In the genomic region with DNA sequence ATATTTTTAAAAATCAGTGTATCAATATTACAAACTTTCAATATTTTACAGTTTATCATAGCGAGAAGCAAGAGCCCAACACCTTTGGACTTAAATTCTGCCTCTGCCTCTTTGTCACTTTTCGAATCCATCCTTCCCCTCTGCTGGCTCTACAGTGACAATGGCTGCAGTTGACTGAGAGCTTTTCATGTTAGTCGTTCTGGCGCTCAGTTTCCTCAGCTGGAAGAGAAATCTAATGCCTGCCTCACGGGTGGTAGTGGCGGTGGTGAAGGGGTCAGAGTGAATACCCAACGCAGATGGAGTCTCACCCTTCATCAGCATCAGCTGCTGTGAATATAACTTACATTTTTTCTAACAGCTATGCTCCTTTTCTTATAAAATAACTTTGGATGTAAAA, we compare ENCODE assay signal across 1 cellular context.
TF ChIP-seq lines count a peak whose summit lies in the region.

No MANE protein-coding gene starts in this region.

TF ChIP-seq in WTC11, 78 proteins besides CTCF, POLR2A, EP300 and RAD21 (continued from another document):
- TF ChIP-seq, protein P1, sequence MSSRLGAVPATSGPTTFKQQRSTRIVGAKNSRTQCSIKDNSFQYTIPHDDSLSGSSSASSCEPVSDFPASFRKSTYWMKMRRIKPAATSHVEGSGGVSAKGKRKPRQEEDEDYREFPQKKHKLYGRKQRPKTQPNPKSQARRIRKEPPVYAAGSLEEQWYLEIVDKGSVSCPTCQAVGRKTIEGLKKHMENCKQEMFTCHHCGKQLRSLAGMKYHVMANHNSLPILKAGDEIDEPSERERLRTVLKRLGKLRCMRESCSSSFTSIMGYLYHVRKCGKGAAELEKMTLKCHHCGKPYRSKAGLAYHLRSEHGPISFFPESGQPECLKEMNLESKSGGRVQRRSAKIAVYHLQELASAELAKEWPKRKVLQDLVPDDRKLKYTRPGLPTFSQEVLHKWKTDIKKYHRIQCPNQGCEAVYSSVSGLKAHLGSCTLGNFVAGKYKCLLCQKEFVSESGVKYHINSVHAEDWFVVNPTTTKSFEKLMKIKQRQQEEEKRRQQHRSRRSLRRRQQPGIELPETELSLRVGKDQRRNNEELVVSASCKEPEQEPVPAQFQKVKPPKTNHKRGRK (CRISPR knock-in tag; IDR thresholded peaks at IDR 0.05; ENCODE audit: borderline replicate concordance), result no peak
- TF ChIP-seq, protein P2, sequence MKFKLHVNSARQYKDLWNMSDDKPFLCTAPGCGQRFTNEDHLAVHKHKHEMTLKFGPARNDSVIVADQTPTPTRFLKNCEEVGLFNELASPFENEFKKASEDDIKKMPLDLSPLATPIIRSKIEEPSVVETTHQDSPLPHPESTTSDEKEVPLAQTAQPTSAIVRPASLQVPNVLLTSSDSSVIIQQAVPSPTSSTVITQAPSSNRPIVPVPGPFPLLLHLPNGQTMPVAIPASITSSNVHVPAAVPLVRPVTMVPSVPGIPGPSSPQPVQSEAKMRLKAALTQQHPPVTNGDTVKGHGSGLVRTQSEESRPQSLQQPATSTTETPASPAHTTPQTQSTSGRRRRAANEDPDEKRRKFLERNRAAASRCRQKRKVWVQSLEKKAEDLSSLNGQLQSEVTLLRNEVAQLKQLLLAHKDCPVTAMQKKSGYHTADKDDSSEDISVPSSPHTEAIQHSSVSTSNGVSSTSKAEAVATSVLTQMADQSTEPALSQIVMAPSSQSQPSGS (CRISPR knock-in tag; IDR thresholded peaks at IDR 0.05; ENCODE audit: borderline replicate concordance, low read depth), result no peak
- TF ChIP-seq, protein P3, sequence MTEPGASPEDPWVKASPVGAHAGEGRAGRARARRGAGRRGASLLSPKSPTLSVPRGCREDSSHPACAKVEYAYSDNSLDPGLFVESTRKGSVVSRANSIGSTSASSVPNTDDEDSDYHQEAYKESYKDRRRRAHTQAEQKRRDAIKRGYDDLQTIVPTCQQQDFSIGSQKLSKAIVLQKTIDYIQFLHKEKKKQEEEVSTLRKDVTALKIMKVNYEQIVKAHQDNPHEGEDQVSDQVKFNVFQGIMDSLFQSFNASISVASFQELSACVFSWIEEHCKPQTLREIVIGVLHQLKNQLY (CRISPR knock-in tag; IDR thresholded peaks at IDR 0.05), result no peak
- TF ChIP-seq, protein P4, sequence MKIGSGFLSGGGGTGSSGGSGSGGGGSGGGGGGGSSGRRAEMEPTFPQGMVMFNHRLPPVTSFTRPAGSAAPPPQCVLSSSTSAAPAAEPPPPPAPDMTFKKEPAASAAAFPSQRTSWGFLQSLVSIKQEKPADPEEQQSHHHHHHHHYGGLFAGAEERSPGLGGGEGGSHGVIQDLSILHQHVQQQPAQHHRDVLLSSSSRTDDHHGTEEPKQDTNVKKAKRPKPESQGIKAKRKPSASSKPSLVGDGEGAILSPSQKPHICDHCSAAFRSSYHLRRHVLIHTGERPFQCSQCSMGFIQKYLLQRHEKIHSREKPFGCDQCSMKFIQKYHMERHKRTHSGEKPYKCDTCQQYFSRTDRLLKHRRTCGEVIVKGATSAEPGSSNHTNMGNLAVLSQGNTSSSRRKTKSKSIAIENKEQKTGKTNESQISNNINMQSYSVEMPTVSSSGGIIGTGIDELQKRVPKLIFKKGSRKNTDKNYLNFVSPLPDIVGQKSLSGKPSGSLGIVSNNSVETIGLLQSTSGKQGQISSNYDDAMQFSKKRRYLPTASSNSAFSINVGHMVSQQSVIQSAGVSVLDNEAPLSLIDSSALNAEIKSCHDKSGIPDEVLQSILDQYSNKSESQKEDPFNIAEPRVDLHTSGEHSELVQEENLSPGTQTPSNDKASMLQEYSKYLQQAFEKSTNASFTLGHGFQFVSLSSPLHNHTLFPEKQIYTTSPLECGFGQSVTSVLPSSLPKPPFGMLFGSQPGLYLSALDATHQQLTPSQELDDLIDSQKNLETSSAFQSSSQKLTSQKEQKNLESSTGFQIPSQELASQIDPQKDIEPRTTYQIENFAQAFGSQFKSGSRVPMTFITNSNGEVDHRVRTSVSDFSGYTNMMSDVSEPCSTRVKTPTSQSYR (CRISPR knock-in tag; IDR thresholded peaks at IDR 0.05), result no peak
- TF ChIP-seq, protein P5, sequence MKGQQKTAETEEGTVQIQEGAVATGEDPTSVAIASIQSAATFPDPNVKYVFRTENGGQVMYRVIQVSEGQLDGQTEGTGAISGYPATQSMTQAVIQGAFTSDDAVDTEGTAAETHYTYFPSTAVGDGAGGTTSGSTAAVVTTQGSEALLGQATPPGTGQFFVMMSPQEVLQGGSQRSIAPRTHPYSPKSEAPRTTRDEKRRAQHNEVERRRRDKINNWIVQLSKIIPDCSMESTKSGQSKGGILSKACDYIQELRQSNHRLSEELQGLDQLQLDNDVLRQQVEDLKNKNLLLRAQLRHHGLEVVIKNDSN (CRISPR knock-in tag; IDR thresholded peaks at IDR 0.05), result no peak
- TF ChIP-seq JUN (CRISPR knock-in tag; IDR thresholded peaks at IDR 0.05) (no peak), MYBL2 (CRISPR knock-in tag; IDR thresholded peaks at IDR 0.05) (no peak), NFATC4 (CRISPR knock-in tag; IDR thresholded peaks at IDR 0.05) (no peak)
- TF ChIP-seq, protein P6, sequence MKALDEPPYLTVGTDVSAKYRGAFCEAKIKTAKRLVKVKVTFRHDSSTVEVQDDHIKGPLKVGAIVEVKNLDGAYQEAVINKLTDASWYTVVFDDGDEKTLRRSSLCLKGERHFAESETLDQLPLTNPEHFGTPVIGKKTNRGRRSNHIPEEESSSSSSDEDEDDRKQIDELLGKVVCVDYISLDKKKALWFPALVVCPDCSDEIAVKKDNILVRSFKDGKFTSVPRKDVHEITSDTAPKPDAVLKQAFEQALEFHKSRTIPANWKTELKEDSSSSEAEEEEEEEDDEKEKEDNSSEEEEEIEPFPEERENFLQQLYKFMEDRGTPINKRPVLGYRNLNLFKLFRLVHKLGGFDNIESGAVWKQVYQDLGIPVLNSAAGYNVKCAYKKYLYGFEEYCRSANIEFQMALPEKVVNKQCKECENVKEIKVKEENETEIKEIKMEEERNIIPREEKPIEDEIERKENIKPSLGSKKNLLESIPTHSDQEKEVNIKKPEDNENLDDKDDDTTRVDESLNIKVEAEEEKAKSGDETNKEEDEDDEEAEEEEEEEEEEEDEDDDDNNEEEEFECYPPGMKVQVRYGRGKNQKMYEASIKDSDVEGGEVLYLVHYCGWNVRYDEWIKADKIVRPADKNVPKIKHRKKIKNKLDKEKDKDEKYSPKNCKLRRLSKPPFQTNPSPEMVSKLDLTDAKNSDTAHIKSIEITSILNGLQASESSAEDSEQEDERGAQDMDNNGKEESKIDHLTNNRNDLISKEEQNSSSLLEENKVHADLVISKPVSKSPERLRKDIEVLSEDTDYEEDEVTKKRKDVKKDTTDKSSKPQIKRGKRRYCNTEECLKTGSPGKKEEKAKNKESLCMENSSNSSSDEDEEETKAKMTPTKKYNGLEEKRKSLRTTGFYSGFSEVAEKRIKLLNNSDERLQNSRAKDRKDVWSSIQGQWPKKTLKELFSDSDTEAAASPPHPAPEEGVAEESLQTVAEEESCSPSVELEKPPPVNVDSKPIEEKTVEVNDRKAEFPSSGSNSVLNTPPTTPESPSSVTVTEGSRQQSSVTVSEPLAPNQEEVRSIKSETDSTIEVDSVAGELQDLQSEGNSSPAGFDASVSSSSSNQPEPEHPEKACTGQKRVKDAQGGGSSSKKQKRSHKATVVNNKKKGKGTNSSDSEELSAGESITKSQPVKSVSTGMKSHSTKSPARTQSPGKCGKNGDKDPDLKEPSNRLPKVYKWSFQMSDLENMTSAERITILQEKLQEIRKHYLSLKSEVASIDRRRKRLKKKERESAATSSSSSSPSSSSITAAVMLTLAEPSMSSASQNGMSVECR (CRISPR knock-in tag; IDR thresholded peaks at IDR 0.05; ENCODE audit: borderline replicate concordance), result no peak
- TF ChIP-seq, protein P7, sequence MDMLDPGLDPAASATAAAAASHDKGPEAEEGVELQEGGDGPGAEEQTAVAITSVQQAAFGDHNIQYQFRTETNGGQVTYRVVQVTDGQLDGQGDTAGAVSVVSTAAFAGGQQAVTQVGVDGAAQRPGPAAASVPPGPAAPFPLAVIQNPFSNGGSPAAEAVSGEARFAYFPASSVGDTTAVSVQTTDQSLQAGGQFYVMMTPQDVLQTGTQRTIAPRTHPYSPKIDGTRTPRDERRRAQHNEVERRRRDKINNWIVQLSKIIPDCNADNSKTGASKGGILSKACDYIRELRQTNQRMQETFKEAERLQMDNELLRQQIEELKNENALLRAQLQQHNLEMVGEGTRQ (CRISPR knock-in tag; IDR thresholded peaks at IDR 0.05), result no peak
- TF ChIP-seq, protein P8, sequence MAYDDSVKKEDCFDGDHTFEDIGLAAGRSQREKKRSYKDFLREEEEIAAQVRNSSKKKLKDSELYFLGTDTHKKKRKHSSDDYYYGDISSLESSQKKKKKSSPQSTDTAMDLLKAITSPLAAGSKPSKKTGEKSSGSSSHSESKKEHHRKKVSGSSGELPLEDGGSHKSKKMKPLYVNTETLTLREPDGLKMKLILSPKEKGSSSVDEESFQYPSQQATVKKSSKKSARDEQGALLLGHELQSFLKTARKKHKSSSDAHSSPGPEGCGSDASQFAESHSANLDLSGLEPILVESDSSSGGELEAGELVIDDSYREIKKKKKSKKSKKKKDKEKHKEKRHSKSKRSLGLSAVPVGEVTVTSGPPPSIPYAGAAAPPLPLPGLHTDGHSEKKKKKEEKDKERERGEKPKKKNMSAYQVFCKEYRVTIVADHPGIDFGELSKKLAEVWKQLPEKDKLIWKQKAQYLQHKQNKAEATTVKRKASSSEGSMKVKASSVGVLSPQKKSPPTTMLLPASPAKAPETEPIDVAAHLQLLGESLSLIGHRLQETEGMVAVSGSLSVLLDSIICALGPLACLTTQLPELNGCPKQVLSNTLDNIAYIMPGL (CRISPR knock-in tag; IDR thresholded peaks at IDR 0.05), result no peak
